In genomic region chr14:65019944-65020566, GRCh38 we compare ENCODE assay signal across 8 cellular contexts. TPM values are rescaled to one million over a fixed set of nuclear protein-coding genes. Genes with fewer than 3 reads are reported as not detected.
DNase-seq lines count a peak whose midpoint lies in the region; ATAC-seq, FAIRE-seq and TF ChIP-seq lines count a peak whose summit lies in the region.

No MANE protein-coding gene starts in this region.

- no peak overlapping the region for H3K4me3 Mint-ChIP-seq in brain

- H3K4me1 Mint-ChIP-seq in brain: peaks cover 6% of the 10 kb centered on the region

- peaks cover 30% of the 10 kb centered on the region for H3K36me3 Mint-ChIP-seq in brain

- H3K9ac ChIP-seq in smooth muscle cell (ENCODE audit: low read depth): no peak overlapping the region

- no peak overlapping the region for H3K4me3 ChIP-seq in smooth muscle cell

- no peak for TF ChIP-seq POLR2A in H54 (IDR thresholded peaks at IDR 0.05; ENCODE audit: low read depth, low read length)

- no peak overlapping the region for H3K27ac ChIP-seq in smooth muscle cell (ENCODE audit: low read depth)

- FAIRE-seq in H54 (lab: Jason Lieb, UNC): peak; percentile 96

- H3F3A ChIP-seq in smooth muscle cell (ENCODE audit: low read depth): no peaks in the 10 kb centered on the region

- H2AFZ ChIP-seq in smooth muscle cell (ENCODE audit: low read depth): no peak overlapping the region

- DNase-seq in D341Med (ENCODE audit: low spot score): peak; percentile 33
- DNase-seq in H54 (ENCODE audit: insufficient read length, low spot score): peak; percentile 33
- DNase-seq in NCI-H526 treated with DMSO at 0.1 percent for 48 hours (lab: John Stamatoyannopoulos, UW): peak; percentile 37
- DNase-seq in iPS-NIHi11 (ENCODE audit: low spot score): peak; percentile 52
- DNase-seq in smooth muscle cell (lab: John Stamatoyannopoulos, UW; ENCODE audit: unreplicated experiment): no peak
- no peak for DNase-seq in activated CD4-positive, alpha-beta T cell treated with anti-CD3 and anti-CD28 coated beads for 1 hour

- H3K4me1 ChIP-seq in smooth muscle cell (ENCODE audit: low read depth): peaks cover 4% of the 10 kb centered on the region

- no peaks in the 10 kb centered on the region for H3K79me2 ChIP-seq in smooth muscle cell (ENCODE audit: low read depth)

- no peaks in the 10 kb centered on the region for H3K27me3 ChIP-seq in smooth muscle cell (ENCODE audit: low read depth)

- no peaks in the 10 kb centered on the region for H3K27me3 Mint-ChIP-seq in brain

- no peaks in the 10 kb centered on the region for H3K9me3 Mint-ChIP-seq in brain

- H3K27ac Mint-ChIP-seq in brain: peak overlapping the region in 2 of 5 experiments; percentile 13 to 64

- TF ChIP-seq CTCF in brain (conservative IDR thresholded peaks at IDR 0.05) (peak; percentile 62 to 73), smooth muscle cell (IDR thresholded peaks at IDR 0.05; ENCODE audit: borderline replicate concordance, insufficient read depth, poor library complexity, severe bottlenecking) (peak; percentile 37)

- no peaks in the 10 kb centered on the region for H3K36me3 ChIP-seq in smooth muscle cell (ENCODE audit: low read depth)

- peaks cover 8% of the 10 kb centered on the region for H4K20me1 ChIP-seq in smooth muscle cell (ENCODE audit: low read depth)

- 89% methylated on average over 9 of the region's 9 CpGs for WGBS in smooth muscle cell (ENCODE audit: low lambda C conversion rate)

- no peak overlapping the region for H3K4me2 ChIP-seq in smooth muscle cell

- no peaks in the 10 kb centered on the region for H3K9me3 ChIP-seq in smooth muscle cell (replicated peaks; ENCODE audit: low read depth)

- no peak for ATAC-seq in HG02642 (IDR thresholded peaks at IDR 0.05; ENCODE audit: poor library complexity, unreplicated experiment)

RNA-seq across cellular contexts. Expression of gene FNTB, which starts 33.4 kb away (rescaled TPM):
- 34.5 TPM for polyA plus RNA-seq in brain (ENCODE audit: insufficient read depth, low read depth, low replicate concordance)
- 9.3 and 11.0 TPM in 2 replicates for total RNA-seq in smooth muscle cell
- 14.8 and 16.3 TPM in 2 replicates for polyA plus RNA-seq in smooth muscle cell

RNA-seq across cellular contexts. Expression of gene RAB15, which starts 47.9 kb away (rescaled TPM):
- polyA plus RNA-seq in brain (ENCODE audit: insufficient read depth, low read depth, low replicate concordance) (28.0 TPM), smooth muscle cell (7.7 and 16.7 TPM in 2 replicates)
- total RNA-seq in smooth muscle cell: 7.1 and 10.3 TPM in 2 replicates

Comparison
In these comparisons a context has a peak if more than half of its experiments do, and no peak if none do; other contexts are left out.
1. DNase-seq: peak in D341Med (single experiment), H54 (single experiment), NCI-H526 treated with DMSO at 0.1 percent for 48 hours (single experiment) and iPS-NIHi11 (single experiment); none in smooth muscle cell (single experiment) and activated CD4-positive, alpha-beta T cell treated with anti-CD3 and anti-CD28 coated beads for 1 hour (single experiment).